Comparison of ENCODE assay signal across 24 cellular contexts in the genomic region with DNA sequence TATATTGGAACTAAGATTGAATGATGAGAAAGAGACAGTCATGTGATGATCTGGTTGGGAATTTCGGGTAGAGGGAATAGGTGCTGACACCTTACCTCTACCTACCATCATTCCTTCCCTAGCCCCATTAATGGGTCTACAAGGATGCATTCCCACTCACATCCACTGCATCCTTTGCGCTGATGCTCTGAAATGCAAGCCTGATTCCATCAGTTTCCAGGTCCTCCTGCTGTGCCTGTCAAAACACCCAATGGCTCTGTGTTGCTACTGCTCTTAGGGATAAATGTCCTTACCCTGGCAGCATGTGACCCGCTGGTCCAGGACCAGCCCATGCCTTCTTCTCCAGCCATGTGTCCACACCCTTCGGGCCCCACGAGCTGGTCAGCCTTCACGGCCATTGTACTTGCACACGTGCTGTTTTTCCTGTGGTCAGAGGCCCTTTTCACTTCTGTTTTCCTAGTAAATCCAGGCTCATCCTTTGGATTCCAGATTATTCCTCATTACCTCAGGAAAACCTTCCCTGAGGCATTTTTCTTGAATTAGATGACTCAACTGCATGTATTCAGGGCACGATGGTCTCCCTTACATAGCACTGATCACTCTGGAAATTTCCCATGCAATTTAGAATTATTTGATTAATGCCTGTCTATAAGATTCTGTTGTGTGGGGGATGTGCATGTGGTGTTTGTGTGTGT.
DNase-seq lines count a peak whose midpoint lies in the region; ATAC-seq and TF ChIP-seq lines count a peak whose summit lies in the region.
"Had no signal": no experiment of that assay in that cellular context is flagged by ENCODE, and none has a peak within 500 bp of the region (broad histone marks: within the 10 kb centered on the region; RNA-seq: fewer than 3 reads in every experiment).

No MANE protein-coding gene starts in this region.

- H3K36me3 ChIP-seq in neural cell (ENCODE audit: insufficient read depth, low read length) (no peaks in the 10 kb centered on the region), SK-N-SH (replicated peaks in 1 of 2; ENCODE audit: control insufficient read depth in 1 of 2, insufficient read depth in 2 of 2, low read length in 1 of 2) (no peaks in the 10 kb centered on the region)

- H3K9me3 Mint-ChIP-seq in immature natural killer cell, result no peaks in the 10 kb centered on the region

- no peak for TF ChIP-seq RAD21 in neural cell (conservative IDR thresholded peaks at IDR 0.05)
- no peak for TF ChIP-seq RAD21 in SK-N-SH (IDR thresholded peaks at IDR 0.05; ENCODE audit: low read length)

- CTCF ChIA-PET in SK-N-SH (lab: Yijun Ruan, JAX), result interaction anchor here (1.4 to 2.1 kb wide), 2 partner anchors 140 to 231 kb away, joined by 3 to 7 read pairs; no protein-coding TSS in a partner anchor

- peaks cover 3 to 22% (median 7%) of the 10 kb centered on the region in 3 donors for H3K27me3 Mint-ChIP-seq in immature natural killer cell (ENCODE audit: low read depth in 3 of 3)

- no peak overlapping the region for H3K4me3 Mint-ChIP-seq in immature natural killer cell
- H3K4me3 Mint-ChIP-seq: CD4-positive, alpha-beta memory T cell; H9 had no signal

- 29% methylated on average over 8 of the region's 8 CpGs for WGBS in SK-N-SH (ENCODE audit: low lambda C conversion rate)

- TF ChIP-seq CTCF in neural cell (IDR thresholded peaks at IDR 0.05; ENCODE audit: poor library complexity, severe bottlenecking) (no peak), SK-N-SH (IDR thresholded peaks at IDR 0.05) (no peak)

- H3K27me3 ChIP-seq in neural cell (ENCODE audit: insufficient read depth, low read depth, low read length) (no peaks in the 10 kb centered on the region), SK-N-SH (ENCODE audit: insufficient read depth) (no peaks in the 10 kb centered on the region)

- H2AFZ ChIP-seq in neural cell (ENCODE audit: low read depth, low read length) (no peak overlapping the region), SK-N-SH (ENCODE audit: low read depth) (no peak overlapping the region)
- H2AFZ ChIP-seq: GM23248 had no signal

- no peaks in the 10 kb centered on the region for H3K9me3 ChIP-seq in neural cell (ENCODE audit: low read length)
- no peaks in the 10 kb centered on the region for H3K9me3 ChIP-seq in SK-N-SH

- peak; percentile 11 for DNase-seq in RPMI7951 (ENCODE audit: low read depth)
- DNase-seq in foreskin melanocyte, result peak; percentile 6
- DNase-seq in immature natural killer cell, result no peak
- DNase-seq in SK-N-SH, result no peak
- no peak for DNase-seq in DMS53 treated with DMSO at 0.1 percent for 48 hours (lab: John Stamatoyannopoulos, UW; ENCODE audit: unreplicated experiment)
- DNase-seq: C1 segment of cervical spinal cord; CD4-positive, alpha-beta memory T cell; COR-L47; DMS79; GF-D8; GM23248; H9; NCI-H1092; NCI-H1417 treated with DMSO at 0.1 percent for 48 hours; NCI-H187; NCI-H2171 treated with DMSO at 0.1 percent for 48 hours; NCI-H345; NCI-H510A treated with DMSO at 0.1 percent for 48 hours; NCI-H774; NK-92 treated with Interleukin-12 subunit alpha and Interleukin-12 subunit beta, amount 100 ng/mL, for 24 hours; PC-3; RPMI8226 had no signal

- no peak overlapping the region for H3K27ac Mint-ChIP-seq in immature natural killer cell
- H3K27ac Mint-ChIP-seq: CD4-positive, alpha-beta memory T cell had no signal

- TF ChIP-seq EP300 in neural cell (conservative IDR thresholded peaks at IDR 0.05; ENCODE audit: poor library complexity, severe bottlenecking) (no peak), SK-N-SH (IDR thresholded peaks at IDR 0.05; ENCODE audit: borderline replicate concordance in 1 of 2, low read depth in 1 of 2, low read length in 1 of 2) (no peak)

- no peaks in the 10 kb centered on the region for H3K36me3 Mint-ChIP-seq in immature natural killer cell
- H3K36me3 Mint-ChIP-seq: CD4-positive, alpha-beta memory T cell had no signal

- POLR2A ChIA-PET in SK-N-SH (lab: Yijun Ruan, JAX), result no interaction called here

- H3K4me3 ChIP-seq in neural cell (ENCODE audit: low read length) (no peak overlapping the region), SK-N-SH (ENCODE audit: low read depth in 2 of 2, low read length in 1 of 2) (no peak overlapping the region)
- H3K4me3 ChIP-seq: GM23248 had no signal

- ATAC-seq in HG03175 (IDR thresholded peaks at IDR 0.05; ENCODE audit: unreplicated experiment), result no peak
- ATAC-seq: PC-3 had no signal

- H3K9me2 ChIP-seq in neural cell (ENCODE audit: insufficient read depth, low read length) (no peaks in the 10 kb centered on the region), SK-N-SH (no peaks in the 10 kb centered on the region)

- H4K20me1 ChIP-seq in neural cell (ENCODE audit: insufficient read depth) (no peaks in the 10 kb centered on the region), SK-N-SH (ENCODE audit: insufficient read depth) (no peaks in the 10 kb centered on the region)

- H3K4me2 ChIP-seq in neural cell (ENCODE audit: low read length), result no peak overlapping the region
- no peak overlapping the region for H3K4me2 ChIP-seq in SK-N-SH

- H3K9ac ChIP-seq in neural cell (ENCODE audit: low read length), result no peak overlapping the region
- H3K9ac ChIP-seq in SK-N-SH, result no peak overlapping the region
- H3K9ac ChIP-seq: GM23248 had no signal

- no peaks in the 10 kb centered on the region for H3K79me2 ChIP-seq in neural cell (replicated peaks; ENCODE audit: insufficient read depth, low read length)
- H3K79me2 ChIP-seq in SK-N-SH (ENCODE audit: insufficient read depth), result no peaks in the 10 kb centered on the region

- no peaks in the 10 kb centered on the region for H3F3A ChIP-seq in neural cell (ENCODE audit: insufficient read depth, low read length, poor library complexity, severe bottlenecking)
- H3F3A ChIP-seq in SK-N-SH (replicated peaks; ENCODE audit: insufficient read depth), result no peaks in the 10 kb centered on the region

- H3K4me1 Mint-ChIP-seq in immature natural killer cell, result no peaks in the 10 kb centered on the region
- H3K4me1 Mint-ChIP-seq: CD4-positive, alpha-beta memory T cell had no signal

- peaks cover 0 to 3% of the 10 kb centered on the region in 2 experiments; a peak in 1 of 4 replicates for H3K4me1 ChIP-seq in SK-N-SH (ENCODE audit: control insufficient read depth in 1 of 2, insufficient read depth in 2 of 2, low read depth in 1 of 2, low read length in 1 of 2)

- no peak overlapping the region for H3K27ac ChIP-seq in neural cell (ENCODE audit: low read length)
- H3K27ac ChIP-seq in SK-N-SH (ENCODE audit: low read depth in 2 of 2, low read length in 1 of 2), result no peak overlapping the region
- H3K27ac ChIP-seq: GM23248 had no signal

TF ChIP-seq in neural cell, 6 proteins besides CTCF, POLR2A, EP300 and RAD21 (continues in another document):
- TF ChIP-seq MXI1 (conservative IDR thresholded peaks at IDR 0.05; ENCODE audit: poor library complexity, severe bottlenecking) (no peak), EZH2 (IDR thresholded peaks at IDR 0.05; ENCODE audit: borderline replicate concordance, insufficient read depth, low read length, poor library complexity, severe bottlenecking) (no peak), SMC3 (conservative IDR thresholded peaks at IDR 0.05; ENCODE audit: poor library complexity) (no peak), POLR2AphosphoS5 (IDR thresholded peaks at IDR 0.05) (peak; percentile 51)

TF ChIP-seq in SK-N-SH, 30 proteins besides CTCF, POLR2A, EP300 and RAD21 (continues in another document):
- TF ChIP-seq RFX5 (IDR thresholded peaks at IDR 0.05; ENCODE audit: low read length) (no peak), USF2 (IDR thresholded peaks at IDR 0.05; ENCODE audit: borderline replicate concordance, low read depth, low read length) (no peak), GABPA (IDR thresholded peaks at IDR 0.05; ENCODE audit: low read depth) (no peak), ELF1 (IDR thresholded peaks at IDR 0.05) (no peak), SMC3 (IDR thresholded peaks at IDR 0.05; ENCODE audit: low read depth, low read length) (no peak), FOSL2 (IDR thresholded peaks at IDR 0.05; ENCODE audit: borderline replicate concordance, low read depth) (no peak), TAF1 (IDR thresholded peaks at IDR 0.05; ENCODE audit: borderline replicate concordance, low read depth, low read length) (no peak), CHD2 (IDR thresholded peaks at IDR 0.05; ENCODE audit: low read length, partially characterized antibody) (no peak), JUND (IDR thresholded peaks at IDR 0.05) (no peak), MEF2A (IDR thresholded peaks at IDR 0.05; ENCODE audit: borderline replicate concordance, low read depth) (no peak), RCOR1 (IDR thresholded peaks at IDR 0.05; ENCODE audit: low read length) (no peak)
- TF ChIP-seq, protein P1, sequence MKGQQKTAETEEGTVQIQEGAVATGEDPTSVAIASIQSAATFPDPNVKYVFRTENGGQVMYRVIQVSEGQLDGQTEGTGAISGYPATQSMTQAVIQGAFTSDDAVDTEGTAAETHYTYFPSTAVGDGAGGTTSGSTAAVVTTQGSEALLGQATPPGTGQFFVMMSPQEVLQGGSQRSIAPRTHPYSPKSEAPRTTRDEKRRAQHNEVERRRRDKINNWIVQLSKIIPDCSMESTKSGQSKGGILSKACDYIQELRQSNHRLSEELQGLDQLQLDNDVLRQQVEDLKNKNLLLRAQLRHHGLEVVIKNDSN (IDR thresholded peaks at IDR 0.05; ENCODE audit: borderline replicate concordance, low read depth), result no peak

Comparison
In these comparisons a context has a peak if more than half of its experiments do, and no peak if none do; other contexts are left out.
1. DNase-seq: peak in RPMI7951 (single experiment) and foreskin melanocyte (single experiment); none in immature natural killer cell (0 of 3), SK-N-SH (single experiment) and DMS53 treated with DMSO at 0.1 percent for 48 hours (single experiment).